22 cellular contexts compared by ENCODE assay signal in genomic region chr6:38146658-38147027, GRCh38.
"Had no signal": no experiment of that assay in that cellular context is flagged by ENCODE, and none has a peak within 500 bp of the region (broad histone marks: within the 10 kb centered on the region; RNA-seq: fewer than 3 reads in every experiment).

No MANE protein-coding gene starts in this region.

- DNase-seq: Kasumi-1, MM.1S, NCI-H1092 treated with DMSO at 0.1 percent for 48 hours, NCI-H1436, NCI-H187, NCI-H2029, NCI-H2081 treated with DMSO at 0.1 percent for 48 hours, NCI-H2171, NCI-H226, NCI-H446, NCI-H510A, NCI-H524 treated with DMSO at 0.1 percent for 48 hours, NCI-H69, NCI-H774, RPMI8226, SHP77, SK-N-SH, SW 1271 had no signal

- FAIRE-seq: HTR-8/SVneo, RCC 7860 had no signal

- H3K9me3 ChIP-seq: SK-N-SH had no signal

- H3K4me2 ChIP-seq: KMS-11, SK-N-SH had no signal

- H3K27ac ChIP-seq: HL-60, KMS-11 had no signal

- H3K9ac ChIP-seq: KMS-11, SK-N-SH had no signal
